In genomic region chr20:64102647-64103354, GRCh38 we compare ENCODE assay signal across 10 cellular contexts. TPM values are rescaled to one million over a fixed set of nuclear protein-coding genes. Genes with fewer than 3 reads are reported as not detected.
DNase-seq lines count a peak whose midpoint lies in the region; ATAC-seq, FAIRE-seq and TF ChIP-seq lines count a peak whose summit lies in the region.
"Had no signal": no experiment of that assay in that cellular context is flagged by ENCODE, and none has a peak within 500 bp of the region (broad histone marks: within the 10 kb centered on the region; RNA-seq: fewer than 3 reads in every experiment).

No MANE protein-coding gene starts in this region.

- H3K4me3 ChIP-seq in K562 (peak overlapping the region; percentile 46; the same call in 1 of the 2 replicates), tibial artery (no peak overlapping the region)

- no peak for TF ChIP-seq POLR2A in K562 (conservative IDR thresholded peaks at IDR 0.05)

- peak overlapping the region; percentile 48 to 82 (median 68) for H3K4me3 Mint-ChIP-seq in naive thymus-derived CD8-positive, alpha-beta T cell

- H2AFZ ChIP-seq in K562 (ENCODE audit: low read depth, low read length), result peak overlapping the region; percentile 79; the same call in 1 of the 2 replicates

- H3K36me3 ChIP-seq in K562 (ENCODE audit: control insufficient read depth, insufficient read depth, low read length) (no peaks in the 10 kb centered on the region), tibial artery (peaks cover 0 to 17% (median 6%) of the 10 kb centered on the region in 3 donors)

- H3K27me3 ChIP-seq in K562 (ENCODE audit: control insufficient read depth in 2 of 2, insufficient read depth in 2 of 2, low read length in 2 of 2), result peaks cover 53 to 89% of the 10 kb centered on the region in 2 experiments
- peaks cover 0 to 78% of the 10 kb centered on the region in 2 donors for H3K27me3 ChIP-seq in tibial artery

- peak overlapping the region in 2 of 10 donors; percentile 59 to 78 for H3K27ac Mint-ChIP-seq in naive thymus-derived CD8-positive, alpha-beta T cell

- intact Hi-C loops in K562 (cut with micrococcal nuclease) (no loop called here), tibial artery (cut with DNase I; ENCODE audit: low total_unique reads) (no loop called here)

- H3K36me3 Mint-ChIP-seq in naive thymus-derived CD8-positive, alpha-beta T cell, result no peaks in the 10 kb centered on the region

- H4K20me1 ChIP-seq in K562 (replicated peaks; ENCODE audit: control insufficient read depth, insufficient read depth, low read length), result peaks cover 16% of the 10 kb centered on the region

- ATAC-seq in K562 (peak; percentile 25), HG03460 (IDR thresholded peaks at IDR 0.05; ENCODE audit: unreplicated experiment) (no peak), HG03108 (IDR thresholded peaks at IDR 0.05; ENCODE audit: unreplicated experiment) (no peak)
- ATAC-seq in naive thymus-derived CD8-positive, alpha-beta T cell, result no peak

- TF ChIP-seq EP300 in K562 (IDR thresholded peaks at IDR 0.05; ENCODE audit: low read length), result no peak

- H3K4me1 Mint-ChIP-seq in naive thymus-derived CD8-positive, alpha-beta T cell, result peaks cover 16 to 51% (median 29%) of the 10 kb centered on the region in 4 donors

- in situ Hi-C loops in K562 (cut with MboI), result no loop called here

- BruUV-seq in K562 (replicated peaks; lab: Mats Ljungman, UMichigan), result no TSS peak

- TF ChIP-seq CTCF in D721Med (IDR thresholded peaks at IDR 0.05; ENCODE audit: insufficient read depth, missing control alignments) (no peak), K562 (IDR thresholded peaks at IDR 0.05 in 2 of 3, conservative IDR thresholded peaks at IDR 0.05 in 1 of 3; ENCODE audit: insufficient read depth in 2 of 3, low read depth in 1 of 3, low read length in 3 of 3) (no peak), tibial artery (IDR thresholded peaks at IDR 0.05) (no peak)

- no peaks in the 10 kb centered on the region for H3K9me3 Mint-ChIP-seq in naive thymus-derived CD8-positive, alpha-beta T cell

- H3K4me2 ChIP-seq in K562 (ENCODE audit: insufficient read depth, low read length), result peak overlapping the region; percentile 58; the same call in 1 of the 2 replicates

- H3K9ac ChIP-seq in K562 (ENCODE audit: insufficient read depth in 1 of 2, low read depth in 2 of 2, low read length in 2 of 2), result peak overlapping the region in 1 of 2 experiments; percentile 86; a peak in 2 of 4 replicates

- CTCF ChIA-PET in K562 (lab: Yijun Ruan, JAX; ENCODE audit: low intra/inter-chr PET ratio), result interaction anchor here (1.3 kb wide), 1 partner anchor 18 kb away, joined by 5 read pairs; no protein-coding TSS in a partner anchor

- TF ChIP-seq RAD21 in K562 (CRISPR knock-in tag; conservative IDR thresholded peaks at IDR 0.05 in 1 of 2, IDR thresholded peaks at IDR 0.05 in 1 of 2), result no peak

- H3K27ac ChIP-seq in K562 (ENCODE audit: extremely low read depth, low read depth, low read length) (no peak overlapping the region), tibial artery (no peak overlapping the region)

- WGBS in K562 (ENCODE audit: insufficient coverage, low coverage, missing lambda C conversion rate), result 5% methylated on average over 16 of the region's 30 CpGs

- no peaks in the 10 kb centered on the region for H3K79me2 ChIP-seq in K562 (ENCODE audit: control insufficient read depth, insufficient read depth, low read length)

- H3K9me3 ChIP-seq in K562 (replicated peaks; ENCODE audit: control insufficient read depth, insufficient read depth, low read depth, low read length), result no peaks in the 10 kb centered on the region
- H3K9me3 ChIP-seq in tibial artery, result no peaks in the 10 kb centered on the region

- H3K9me1 ChIP-seq in K562 (ENCODE audit: control insufficient read depth, insufficient read depth, low read length), result peaks cover 2% of the 10 kb centered on the region

- POLR2A ChIA-PET in K562 (lab: Yijun Ruan, JAX), result no interaction called here
- POLR2A ChIA-PET in naive thymus-derived CD8-positive, alpha-beta T cell (lab: Charles Lee), result no interaction called here

- peaks cover 0 to 51% of the 10 kb centered on the region in 2 experiments; a peak in 4 of 5 replicates for H3K4me1 ChIP-seq in K562 (replicated peaks in 1 of 2; ENCODE audit: control insufficient read depth in 2 of 2, insufficient read depth in 2 of 2, low read length in 2 of 2)
- peaks cover 0 to 11% (median 6%) of the 10 kb centered on the region in 4 donors for H3K4me1 ChIP-seq in tibial artery

- no peak for FAIRE-seq in D721Med (lab: Jason Lieb, UNC)
- FAIRE-seq in K562 (lab: Jason Lieb, UNC), result no peak

- DNase-seq in D721Med (ENCODE audit: insufficient read length, low spot score), result peak; percentile 51
- peak; percentile 63 for DNase-seq in NCI-H128 (lab: John Stamatoyannopoulos, UW; ENCODE audit: unreplicated experiment)
- DNase-seq in K562 (ENCODE audit: extremely low read depth in 1 of 4, low spot score in 3 of 4), result peak in 2 of 4 experiments; percentile 32 to 33
- DNase-seq in naive thymus-derived CD8-positive, alpha-beta T cell, result peak in 3 of 10 donors; percentile 21 to 64 (median 21)
- DNase-seq in tibial artery, result no peak
- no peak for DNase-seq in stimulated activated CD4-positive, alpha-beta T cell treated with anti-CD3 and anti-CD28 coated beads, Interleukin-4, amount 100 ng/mL, for 4 hours
- DNase-seq: mesenchymal stem cell, MV-4-11 had no signal

- H3K27me3 Mint-ChIP-seq in naive thymus-derived CD8-positive, alpha-beta T cell, result peaks cover 0 to 26% (median 7%) of the 10 kb centered on the region in 5 donors

RNA-seq across cellular contexts. Expression of gene NPBWR2, which starts 4.6 kb away (rescaled TPM):
- not detected in 2 replicates for total RNA-seq in K562 (2011; cell fraction: chromatin; rRNA removed; ENCODE audit: low replicate concordance)
- not detected in 2 replicates for total RNA-seq in K562 (2011; cell fraction: nucleolus; rRNA removed)
- total RNA-seq in K562 (2011; cell fraction: nucleoplasm; rRNA removed), result not detected in 2 replicates
- not detected in 2 replicates for total RNA-seq in K562 (2014; rRNA removed)
- total RNA-seq in K562 (2014; rRNA removed; fragmentation: Illumina TruSeq; extraction: Trizol), result not detected in 2 replicates
- total RNA-seq in K562 (2015; rRNA removed; fragmentation: Illumina TruSeq; extraction: Trizol), result not detected in 2 replicates
- total RNA-seq in K562 (2021), result not detected in 2 replicates
- not detected in 2 replicates for polyA plus RNA-seq in K562 (2011; rRNA removed)
- not detected in 2 replicates for polyA plus RNA-seq in K562 (2011; cell fraction: cytosol; rRNA removed)
- polyA plus RNA-seq in K562 (2011; cell fraction: nucleus; rRNA removed), result not detected in 2 replicates
- not detected in 2 replicates for polyA plus RNA-seq in K562 (2012)
- not detected in 2 replicates for polyA plus RNA-seq in K562 (2014; fragmentation: Illumina TruSeq; extraction: Trizol)
- polyA plus RNA-seq in K562 (2014; fragmentation: Nextera tagmentation; extraction: Ambion mirVana), result not detected
- not detected in 2 replicates for polyA plus RNA-seq in K562 (2014; rRNA removed)
- polyA minus RNA-seq in K562 (2011; rRNA and poly(A)+ RNA removed), result not detected in 2 replicates
- polyA minus RNA-seq in K562 (2011; cell fraction: cytosol; rRNA and poly(A)+ RNA removed), result not detected in 2 replicates
- not detected in 2 replicates for polyA minus RNA-seq in K562 (2011; cell fraction: nucleus; rRNA and poly(A)+ RNA removed)
- total RNA-seq in naive thymus-derived CD8-positive, alpha-beta T cell, result not detected
- not detected for polyA plus RNA-seq in naive thymus-derived CD8-positive, alpha-beta T cell

RNA-seq across cellular contexts. Expression of gene LKAAEAR1, which starts 18.6 kb away (rescaled TPM):
- not detected in 2 replicates for total RNA-seq in K562 (2011; cell fraction: chromatin; rRNA removed; ENCODE audit: low replicate concordance)
- total RNA-seq in K562 (2011; cell fraction: nucleolus; rRNA removed), result not detected in 2 replicates
- total RNA-seq in K562 (2011; cell fraction: nucleoplasm; rRNA removed), result not detected in 2 replicates
- total RNA-seq in K562 (2014; rRNA removed), result not detected in 2 replicates
- not detected in 2 replicates for total RNA-seq in K562 (2014; rRNA removed; fragmentation: Illumina TruSeq; extraction: Trizol)
- not detected in 2 replicates for total RNA-seq in K562 (2015; rRNA removed; fragmentation: Illumina TruSeq; extraction: Trizol)
- not detected in 2 replicates for total RNA-seq in K562 (2021)
- not detected in 2 replicates for polyA plus RNA-seq in K562 (2011; rRNA removed)
- polyA plus RNA-seq in K562 (2011; cell fraction: cytosol; rRNA removed), result not detected in 2 replicates
- polyA plus RNA-seq in K562 (2011; cell fraction: nucleus; rRNA removed), result not detected in 2 replicates
- polyA plus RNA-seq in K562 (2012), result not detected in 2 replicates
- polyA plus RNA-seq in K562 (2014; fragmentation: Illumina TruSeq; extraction: Trizol), result not detected in 2 replicates
- polyA plus RNA-seq in K562 (2014; fragmentation: Nextera tagmentation; extraction: Ambion mirVana), result not detected
- polyA plus RNA-seq in K562 (2014; rRNA removed), result not detected in 2 replicates
- polyA minus RNA-seq in K562 (2011; rRNA and poly(A)+ RNA removed), result not detected in 2 replicates
- not detected in 2 replicates for polyA minus RNA-seq in K562 (2011; cell fraction: cytosol; rRNA and poly(A)+ RNA removed)
- not detected in 2 replicates for polyA minus RNA-seq in K562 (2011; cell fraction: nucleus; rRNA and poly(A)+ RNA removed)
- not detected for total RNA-seq in naive thymus-derived CD8-positive, alpha-beta T cell
- polyA plus RNA-seq in naive thymus-derived CD8-positive, alpha-beta T cell, result 1 to 10 TPM in 1 of 3 donors, under 1 TPM in 1, not detected in 1; 0.63 to 1.1 TPM

RNA-seq across cellular contexts. Expression of gene OPRL1, which starts 22.9 kb away (rescaled TPM):
- total RNA-seq in K562 (2011; cell fraction: chromatin; rRNA removed; ENCODE audit: low replicate concordance), result 0.40 and 0.86 TPM in 2 replicates
- total RNA-seq in K562 (2011; cell fraction: nucleolus; rRNA removed), result 0.67 and 0.79 TPM in 2 replicates
- 0.23 and 0.66 TPM in 2 replicates for total RNA-seq in K562 (2011; cell fraction: nucleoplasm; rRNA removed)
- 0.09 and 0.37 TPM in 2 replicates for total RNA-seq in K562 (2014; rRNA removed)
- 0.07 TPM in 1 of 2 replicates, not detected in the other for total RNA-seq in K562 (2014; rRNA removed; fragmentation: Illumina TruSeq; extraction: Trizol)
- total RNA-seq in K562 (2015; rRNA removed; fragmentation: Illumina TruSeq; extraction: Trizol), result 0.14 and 0.15 TPM in 2 replicates
- 0.22 and 0.33 TPM in 2 replicates for total RNA-seq in K562 (2021)
- 0.17 and 0.64 TPM in 2 replicates for polyA plus RNA-seq in K562 (2011; rRNA removed)
- polyA plus RNA-seq in K562 (2011; cell fraction: cytosol; rRNA removed), result 0.55 and 0.76 TPM in 2 replicates
- 0.67 and 0.70 TPM in 2 replicates for polyA plus RNA-seq in K562 (2011; cell fraction: nucleus; rRNA removed)
- 0.46 and 1.1 TPM in 2 replicates for polyA plus RNA-seq in K562 (2012)
- 0.06 and 0.11 TPM in 2 replicates for polyA plus RNA-seq in K562 (2014; fragmentation: Illumina TruSeq; extraction: Trizol)
- polyA plus RNA-seq in K562 (2014; fragmentation: Nextera tagmentation; extraction: Ambion mirVana), result not detected
- 0.04 and 0.11 TPM in 2 replicates for polyA plus RNA-seq in K562 (2014; rRNA removed)
- 0.39 and 0.48 TPM in 2 replicates for polyA minus RNA-seq in K562 (2011; rRNA and poly(A)+ RNA removed)
- 0.48 and 0.55 TPM in 2 replicates for polyA minus RNA-seq in K562 (2011; cell fraction: cytosol; rRNA and poly(A)+ RNA removed)
- polyA minus RNA-seq in K562 (2011; cell fraction: nucleus; rRNA and poly(A)+ RNA removed), result 0.13 and 0.33 TPM in 2 replicates
- total RNA-seq in naive thymus-derived CD8-positive, alpha-beta T cell, result 1 to 10 TPM in 1 of 2 experiments, under 1 TPM in 1; 0.91 to 1.1 TPM
- 1 to 10 TPM in 1 of 3 donors, under 1 TPM in 2; 0.77 to 1.6 (median 0.82) TPM for polyA plus RNA-seq in naive thymus-derived CD8-positive, alpha-beta T cell

RNA-seq across cellular contexts. Expression of gene RGS19, which starts 23.5 kb away (rescaled TPM):
- 7.1 and 15.6 TPM in 2 replicates for total RNA-seq in K562 (2011; cell fraction: chromatin; rRNA removed; ENCODE audit: low replicate concordance)
- 13.2 and 13.3 TPM in 2 replicates for total RNA-seq in K562 (2011; cell fraction: nucleolus; rRNA removed)
- total RNA-seq in K562 (2011; cell fraction: nucleoplasm; rRNA removed), result 7.2 and 10.5 TPM in 2 replicates
- total RNA-seq in K562 (2014; rRNA removed) (23.7 and 26.9 TPM in 2 replicates), K562 (2014; rRNA removed; fragmentation: Illumina TruSeq; extraction: Trizol) (3.2 and 3.3 TPM in 2 replicates), K562 (2015; rRNA removed; fragmentation: Illumina TruSeq; extraction: Trizol) (14.3 and 14.6 TPM in 2 replicates), K562 (2021) (20.7 and 21.0 TPM in 2 replicates)
- polyA plus RNA-seq in K562 (2011; rRNA removed) (14.7 and 23.9 TPM in 2 replicates), K562 (2014; fragmentation: Illumina TruSeq; extraction: Trizol) (5.2 and 11.0 TPM in 2 replicates), K562 (2014; fragmentation: Nextera tagmentation; extraction: Ambion mirVana) (under 1 TPM; 0.41 to 0.98 TPM), K562 (2014; rRNA removed) (21.9 and 23.4 TPM in 2 replicates)
- polyA plus RNA-seq in K562 (2011; cell fraction: cytosol; rRNA removed), result 31.1 and 65.3 TPM in 2 replicates
- 19.9 and 25.8 TPM in 2 replicates for polyA plus RNA-seq in K562 (2011; cell fraction: nucleus; rRNA removed)
- 17.9 and 19.3 TPM in 2 replicates for polyA plus RNA-seq in K562 (2012)
- 4.7 and 4.8 TPM in 2 replicates for polyA minus RNA-seq in K562 (2011; rRNA and poly(A)+ RNA removed)
- polyA minus RNA-seq in K562 (2011; cell fraction: cytosol; rRNA and poly(A)+ RNA removed), result 9.5 and 22.4 TPM in 2 replicates
- polyA minus RNA-seq in K562 (2011; cell fraction: nucleus; rRNA and poly(A)+ RNA removed), result 5.7 and 8.8 TPM in 2 replicates
- total RNA-seq in naive thymus-derived CD8-positive, alpha-beta T cell, result 10 to 100 TPM; 16.9 to 20.7 TPM
- polyA plus RNA-seq in naive thymus-derived CD8-positive, alpha-beta T cell, result 10 to 100 TPM; 50.9 to 67.5 (median 59.4) TPM

RNA-seq across cellular contexts. Expression of gene TCEA2, which starts 39.8 kb away (rescaled TPM):
- total RNA-seq in K562 (2011; cell fraction: chromatin; rRNA removed; ENCODE audit: low replicate concordance), result 17.4 and 45.7 TPM in 2 replicates
- total RNA-seq in K562 (2011; cell fraction: nucleolus; rRNA removed), result 25.8 and 31.0 TPM in 2 replicates
- total RNA-seq in K562 (2011; cell fraction: nucleoplasm; rRNA removed), result 17.7 and 19.9 TPM in 2 replicates
- total RNA-seq in K562 (2014; rRNA removed) (5.4 and 7.8 TPM in 2 replicates), K562 (2014; rRNA removed; fragmentation: Illumina TruSeq; extraction: Trizol) (3.0 and 3.6 TPM in 2 replicates), K562 (2015; rRNA removed; fragmentation: Illumina TruSeq; extraction: Trizol) (6.4 and 6.9 TPM in 2 replicates), K562 (2021) (18.7 and 28.7 TPM in 2 replicates)
- polyA plus RNA-seq in K562 (2011; rRNA removed) (8.6 and 14.0 TPM in 2 replicates), K562 (2014; fragmentation: Illumina TruSeq; extraction: Trizol) (5.0 and 8.5 TPM in 2 replicates), K562 (2014; fragmentation: Nextera tagmentation; extraction: Ambion mirVana) (1 to 10 TPM; 1.4 to 1.9 TPM), K562 (2014; rRNA removed) (8.0 and 10.0 TPM in 2 replicates)
- polyA plus RNA-seq in K562 (2011; cell fraction: cytosol; rRNA removed), result 14.2 and 18.7 TPM in 2 replicates
- polyA plus RNA-seq in K562 (2011; cell fraction: nucleus; rRNA removed), result 63.0 and 66.6 TPM in 2 replicates
- 15.6 and 29.0 TPM in 2 replicates for polyA plus RNA-seq in K562 (2012)
- polyA minus RNA-seq in K562 (2011; rRNA and poly(A)+ RNA removed), result 3.3 and 4.4 TPM in 2 replicates
- polyA minus RNA-seq in K562 (2011; cell fraction: cytosol; rRNA and poly(A)+ RNA removed), result 4.1 and 11.9 TPM in 2 replicates
- 11.4 and 20.1 TPM in 2 replicates for polyA minus RNA-seq in K562 (2011; cell fraction: nucleus; rRNA and poly(A)+ RNA removed)
- total RNA-seq in naive thymus-derived CD8-positive, alpha-beta T cell, result 10 to 100 TPM; 42.0 to 42.7 TPM
- polyA plus RNA-seq in naive thymus-derived CD8-positive, alpha-beta T cell, result 10 to 100 TPM; 22.5 to 33.0 (median 32.1) TPM

Comparison
In these comparisons a context has a peak if more than half of its experiments do, and no peak if none do; other contexts are left out.
1. DNase-seq: peak in D721Med (single experiment) and NCI-H128 (single experiment); none in tibial artery (0 of 2) and stimulated activated CD4-positive, alpha-beta T cell treated with anti-CD3 and anti-CD28 coated beads, Interleukin-4, amount 100 ng/mL, for 4 hours (0 of 2).